In genomic region chr3:61227799-61228198, GRCh38 we compare ENCODE assay signal across 9 cellular contexts. TPM values are rescaled to one million over a fixed set of nuclear protein-coding genes. Genes with fewer than 3 reads are reported as not detected.
"Had no signal": no experiment of that assay in that cellular context is flagged by ENCODE, and none has a peak within 500 bp of the region (broad histone marks: within the 10 kb centered on the region; RNA-seq: fewer than 3 reads in every experiment).

No MANE protein-coding gene starts in this region.

- H3K9me3 ChIP-seq: HAP-1 had no signal

- DNase-seq: GM23248, GOT3, H7, HFFc6 had no signal

- FAIRE-seq: HepG2 had no signal

- ATAC-seq: HCT116, HepG2 had no signal

- H3K4me3 ChIP-seq: GM23248, HAP-1 had no signal

- H3K27ac ChIP-seq: GM23248, HL-60 had no signal

- H3K36me3 ChIP-seq: HAP-1 had no signal

- H3K4me1 ChIP-seq: HAP-1 had no signal

RNA-seq across cellular contexts. Expression of gene FHIT, which starts 23.5 kb away (rescaled TPM):
- total RNA-seq: HT1080 had no signal
